In genomic region chr12:1525858-1526257, GRCh38 we compare ENCODE assay signal across 20 cellular contexts.
A peak's percentile ranks its signal among the peaks of the same experiment; 100 is the strongest.
DNase-seq lines count a peak whose midpoint lies in the region; ATAC-seq, FAIRE-seq and TF ChIP-seq lines count a peak whose summit lies in the region.
"Had no signal": no experiment of that assay in that cellular context is flagged by ENCODE, and none has a peak within 500 bp of the region (broad histone marks: within the 10 kb centered on the region; RNA-seq: fewer than 3 reads in every experiment).

No MANE protein-coding gene starts in this region.

- CTCF ChIA-PET in HepG2 (lab: Yijun Ruan, JAX; ENCODE audit: low intra/inter-chr PET ratio, low total read pairs), result no interaction called here

- 49% methylated on average over 7 of the region's 10 CpGs for whole genome bisulfite sequencing in HepG2 (ENCODE audit: low lambda C conversion rate)

- intact Hi-C loops in Right ventricle myocardium superior (cut with DNase I), result no loop called here
- intact Hi-C loops in HepG2 (cut with micrococcal nuclease; ENCODE audit: unreplicated experiment), result no loop called here

- no peaks in the 10 kb centered on the region for H3K27me3 Mint-ChIP-seq in astrocyte (ENCODE audit: low read depth, unreplicated experiment)
- peaks cover 56 to 65% of the 10 kb centered on the region in 2 donors for H3K27me3 Mint-ChIP-seq in stimulated activated naive B cell treated with anti-CD40 and anti-IgM and Interleukin-4, amounts not matched to agents 10 μg/mL and 1 μg/mL and 100 μg/mL, for 72 hours

- DNase-seq in cardiac muscle cell (ENCODE audit: low read depth in 1 of 2, low spot score in 1 of 2) (no peak), Right ventricle myocardium superior (no peak), NAMALWA (ENCODE audit: low spot score) (peak; percentile 60), astrocyte (ENCODE audit: low read depth) (no peak), HepG2 (ENCODE audit: low spot score) (no peak), NCI-H524 treated with DMSO at 0.1 percent for 48 hours (lab: John Stamatoyannopoulos, UW) (no peak)
- DNase-seq in stimulated activated naive B cell treated with anti-CD40 and anti-IgM and Interleukin-4, amounts not matched to agents 10 μg/mL and 1 μg/mL and 100 μg/mL, for 72 hours, result no peak
- DNase-seq in activated CD4-positive, alpha-beta T cell treated with anti-CD3 and anti-CD28 coated beads for 48 hours, result no peak
- DNase-seq: Calu3; CD8-positive, alpha-beta T cell; EL; MM.1S; NCI-H1105; NCI-H2081 treated with DMSO at 0.1 percent for 48 hours; NCI-H2227 treated with DMSO at 0.1 percent for 48 hours; NCI-H510A treated with DMSO at 0.1 percent for 48 hours; SW 1271 had no signal

- no peak for TF ChIP-seq POLR2A in HepG2 (IDR thresholded peaks at IDR 0.05; ENCODE audit: insufficient read depth in 1 of 2, low read depth in 2 of 2, low read length in 2 of 2)

- no peak overlapping the region for H3K27ac Mint-ChIP-seq in astrocyte (ENCODE audit: unreplicated experiment)
- H3K27ac Mint-ChIP-seq in stimulated activated naive B cell treated with anti-CD40 and anti-IgM and Interleukin-4, amounts not matched to agents 10 μg/mL and 1 μg/mL and 100 μg/mL, for 72 hours, result peak overlapping the region; percentile 79
- H3K27ac Mint-ChIP-seq: CD8-positive, alpha-beta T cell had no signal

- no peak overlapping the region for H3K9ac ChIP-seq in astrocyte (ENCODE audit: low read length)
- H3K9ac ChIP-seq in HepG2 (ENCODE audit: insufficient read depth, low read depth, low read length), result no peak overlapping the region

- H3K79me2 ChIP-seq in astrocyte (ENCODE audit: insufficient read depth, low read length), result peaks cover 7% of the 10 kb centered on the region
- no peaks in the 10 kb centered on the region for H3K79me2 ChIP-seq in HepG2 (ENCODE audit: insufficient read depth, low read length)

- H3K9me3 ChIP-seq in cardiac muscle cell (ENCODE audit: low read depth), result no peaks in the 10 kb centered on the region
- H3K9me3 ChIP-seq in astrocyte (ENCODE audit: insufficient read depth, low read depth, low read length), result no peaks in the 10 kb centered on the region
- no peaks in the 10 kb centered on the region for H3K9me3 ChIP-seq in HepG2 (ENCODE audit: low read length)

- no TSS peak for BruUV-seq in HepG2 (replicated peaks; lab: Mats Ljungman, UMichigan)

- no peak for ATAC-seq in Right ventricle myocardium superior (ENCODE audit: poor library complexity)
- ATAC-seq in stimulated activated naive B cell treated with anti-CD40 and anti-IgM and Interleukin-4, amounts not matched to agents 10 μg/mL and 1 μg/mL and 100 μg/mL, for 72 hours (replicated peaks), result peak in 1 of 2 donors; percentile 31
- no peak for ATAC-seq in HepG2
- ATAC-seq: CD8-positive, alpha-beta T cell; Panc1 had no signal

- POLR2A ChIA-PET in HepG2 (lab: Yijun Ruan, JAX), result no interaction called here

- no peak overlapping the region for H3K4me2 ChIP-seq in astrocyte (ENCODE audit: low read length)
- no peak overlapping the region for H3K4me2 ChIP-seq in HepG2 (ENCODE audit: low read depth, low read length)

- peaks cover 44% of the 10 kb centered on the region for H3K4me1 Mint-ChIP-seq in astrocyte (ENCODE audit: low read depth, unreplicated experiment)
- peaks cover 12 to 13% of the 10 kb centered on the region in 2 donors for H3K4me1 Mint-ChIP-seq in stimulated activated naive B cell treated with anti-CD40 and anti-IgM and Interleukin-4, amounts not matched to agents 10 μg/mL and 1 μg/mL and 100 μg/mL, for 72 hours

- H4K20me1 ChIP-seq in astrocyte (ENCODE audit: insufficient read depth, low read length) (no peaks in the 10 kb centered on the region), HepG2 (ENCODE audit: insufficient read depth, low read length) (no peaks in the 10 kb centered on the region)

- in situ Hi-C loops in HepG2 (cut with HindIII; ENCODE audit: extremely low pct_ligation_motif_present, low pct_unique_long_range_greater_than_20kb), result no loop called here

- H3K36me3 ChIP-seq in cardiac muscle cell (peaks cover 12% of the 10 kb centered on the region), astrocyte (ENCODE audit: insufficient read depth, low read length) (no peaks in the 10 kb centered on the region), HepG2 (replicated peaks in 1 of 2; ENCODE audit: control insufficient read depth in 1 of 2, insufficient read depth in 2 of 2, low read length in 2 of 2) (no peaks in the 10 kb centered on the region)

- H3K27ac ChIP-seq in cardiac muscle cell (peak overlapping the region; percentile 74), astrocyte (ENCODE audit: low read depth, low read length) (no peak overlapping the region), HepG2 (ENCODE audit: extremely low read length, insufficient read depth, low read length) (no peak overlapping the region)

- no peak for TF ChIP-seq EP300 in HepG2 (IDR thresholded peaks at IDR 0.05; ENCODE audit: low read depth in 2 of 2, low read length in 2 of 2)
- no peak for TF ChIP-seq EP300 in HepG2 (CRISPR knock-in tag; IDR thresholded peaks at IDR 0.05; ENCODE audit: borderline replicate concordance)

- TF ChIP-seq CTCF in cardiac muscle cell (IDR thresholded peaks at IDR 0.05; ENCODE audit: low read depth, low read length) (no peak), astrocyte (IDR thresholded peaks at IDR 0.05; ENCODE audit: insufficient read depth, low read depth, low read length) (no peak), HepG2 (CRISPR knock-in tag; IDR thresholded peaks at IDR 0.05) (no peak)

- peaks cover 3% of the 10 kb centered on the region for H3K36me3 Mint-ChIP-seq in astrocyte (ENCODE audit: low read depth, unreplicated experiment)
- H3K36me3 Mint-ChIP-seq in stimulated activated naive B cell treated with anti-CD40 and anti-IgM and Interleukin-4, amounts not matched to agents 10 μg/mL and 1 μg/mL and 100 μg/mL, for 72 hours, result peaks cover 3% of the 10 kb centered on the region in 2 donors
- H3K36me3 Mint-ChIP-seq: CD8-positive, alpha-beta T cell had no signal

- H3K4me3 Mint-ChIP-seq in astrocyte (ENCODE audit: unreplicated experiment), result peak overlapping the region; percentile 45
- no peak overlapping the region for H3K4me3 Mint-ChIP-seq in stimulated activated naive B cell treated with anti-CD40 and anti-IgM and Interleukin-4, amounts not matched to agents 10 μg/mL and 1 μg/mL and 100 μg/mL, for 72 hours
- H3K4me3 Mint-ChIP-seq: CD8-positive, alpha-beta T cell had no signal

- H3K4me3 ChIP-seq in cardiac muscle cell (no peak overlapping the region), astrocyte (ENCODE audit: insufficient read depth, low read depth, low read length) (no peak overlapping the region), HepG2 (replicated peaks in 1 of 3; ENCODE audit: insufficient read depth in 1 of 3, low read depth in 2 of 3, low read length in 3 of 3) (no peak overlapping the region)

- H3K4me1 ChIP-seq in cardiac muscle cell (ENCODE audit: low read depth), result peaks cover 48% of the 10 kb centered on the region
- H3K4me1 ChIP-seq in astrocyte (ENCODE audit: insufficient read depth, low read length), result peaks cover 22% of the 10 kb centered on the region
- no peaks in the 10 kb centered on the region for H3K4me1 ChIP-seq in HepG2 (ENCODE audit: insufficient read depth, low read length)

- no peaks in the 10 kb centered on the region for H3K9me3 Mint-ChIP-seq in astrocyte (ENCODE audit: unreplicated experiment)
- no peaks in the 10 kb centered on the region for H3K9me3 Mint-ChIP-seq in stimulated activated naive B cell treated with anti-CD40 and anti-IgM and Interleukin-4, amounts not matched to agents 10 μg/mL and 1 μg/mL and 100 μg/mL, for 72 hours
- H3K9me3 Mint-ChIP-seq: CD8-positive, alpha-beta T cell had no signal

- TF ChIP-seq RAD21 in HepG2 (CRISPR knock-in tag; IDR thresholded peaks at IDR 0.05), result no peak

- FAIRE-seq in astrocyte (lab: Jason Lieb, UNC) (no peak), HepG2 (lab: Jason Lieb, UNC) (no peak)
- FAIRE-seq: A204.1, H54 had no signal

- H3K27me3 ChIP-seq in cardiac muscle cell, result no peaks in the 10 kb centered on the region
- peaks cover 2% of the 10 kb centered on the region for H3K27me3 ChIP-seq in astrocyte (ENCODE audit: insufficient read depth, low read length)
- peaks cover 6 to 39% of the 10 kb centered on the region in 2 experiments; a peak in 4 of 5 replicates for H3K27me3 ChIP-seq in HepG2 (ENCODE audit: control insufficient read depth in 1 of 2, insufficient read depth in 2 of 2, low read length in 2 of 2)

- no peak overlapping the region for H2AFZ ChIP-seq in astrocyte (ENCODE audit: low read depth, low read length)
- no peak overlapping the region for H2AFZ ChIP-seq in HepG2 (ENCODE audit: low read length)

TF ChIP-seq in HepG2, 621 proteins besides CTCF, POLR2A, EP300 and RAD21 (continues in another document):
- TF ChIP-seq ZGPAT (CRISPR knock-in tag; IDR thresholded peaks at IDR 0.05) (no peak), RCOR2 (CRISPR knock-in tag; IDR thresholded peaks at IDR 0.05) (no peak), MAX (IDR thresholded peaks at IDR 0.05) (no peak), NAIF1 (CRISPR knock-in tag; IDR thresholded peaks at IDR 0.05; ENCODE audit: borderline replicate concordance) (no peak), RBM22 (optimal IDR thresholded peaks at IDR 0.05; ENCODE audit: low read length) (no peak), NCOA5 (CRISPR knock-in tag; IDR thresholded peaks at IDR 0.05) (no peak), ZFAT (CRISPR knock-in tag; conservative IDR thresholded peaks at IDR 0.05) (no peak), ARNT (IDR thresholded peaks at IDR 0.05) (no peak), MYNN (CRISPR knock-in tag; IDR thresholded peaks at IDR 0.05; ENCODE audit: low read depth) (no peak)
